ENCODE assay signal across 8 cellular contexts in genomic region chr16:89720520-89720858, GRCh38. TPM values are rescaled to one million over a fixed set of nuclear protein-coding genes. Genes with fewer than 3 reads are reported as not detected.
DNase-seq lines count a peak whose midpoint lies in the region; ATAC-seq, FAIRE-seq and TF ChIP-seq lines count a peak whose summit lies in the region.

No MANE protein-coding gene starts in this region.

- H3K4me2 ChIP-seq in K562 (ENCODE audit: insufficient read depth, low read length) = peak overlapping the region; percentile 94

- no peak for TF ChIP-seq RAD21 in K562 (CRISPR knock-in tag; conservative IDR thresholded peaks at IDR 0.05 in 1 of 2, IDR thresholded peaks at IDR 0.05 in 1 of 2)

- peaks cover 51% of the 10 kb centered on the region for H3K4me1 ChIP-seq in CD4-positive, CD25-positive, alpha-beta regulatory T cell (ENCODE audit: control insufficient read depth, insufficient read depth, low read length, poor library complexity, severe bottlenecking)
- peaks cover 4% of the 10 kb centered on the region; the same call in 1 of the 2 replicates for H3K4me1 ChIP-seq in HUES48 (ENCODE audit: control insufficient read depth, insufficient read depth, low read length)
- H3K4me1 ChIP-seq in K562 (replicated peaks in 1 of 2; ENCODE audit: control insufficient read depth in 2 of 2, insufficient read depth in 2 of 2, low read length in 2 of 2) = peaks cover 40 to 81% of the 10 kb centered on the region in 2 experiments
- peaks cover 30 to 63% (median 50%) of the 10 kb centered on the region in 4 donors for H3K4me1 ChIP-seq in stomach

- peak overlapping the region; percentile 65; the same call in 1 of the 2 replicates for H3K9ac ChIP-seq in HUES48 (ENCODE audit: low read depth, low read length)
- H3K9ac ChIP-seq in K562 (ENCODE audit: insufficient read depth in 1 of 2, low read depth in 2 of 2, low read length in 2 of 2) = peak overlapping the region; percentile 85 to 93

- peaks cover 33% of the 10 kb centered on the region for H4K20me1 ChIP-seq in K562 (replicated peaks; ENCODE audit: control insufficient read depth, insufficient read depth, low read length)

- H3K27ac ChIP-seq in CD4-positive, CD25-positive, alpha-beta regulatory T cell (ENCODE audit: insufficient read depth, low read length, poor library complexity, severe bottlenecking) = peak overlapping the region; percentile 89
- H3K27ac ChIP-seq in HUES48 (ENCODE audit: low read depth, low read length) (peak overlapping the region; percentile 88), K562 (ENCODE audit: extremely low read depth, low read depth, low read length) (peak overlapping the region; percentile 88), stomach (peak overlapping the region; percentile 92 to 99 (median 96))

- no peak for DNase-seq in CD4-positive, CD25-positive, alpha-beta regulatory T cell
- peak in 2 of 4 experiments; percentile 61 for DNase-seq in K562 (ENCODE audit: extremely low read depth in 1 of 4, low spot score in 3 of 4)
- peak; percentile 78 for DNase-seq in islet precursor cell
- peak; percentile 52 for DNase-seq in stomach
- no peak for DNase-seq in occipital lobe (lab: John Stamatoyannopoulos, UW)
- DNase-seq in UCSD-AML1 (lab: John Stamatoyannopoulos, UW; ENCODE audit: unreplicated experiment) = no peak

- POLR2A ChIA-PET in K562 (lab: Yijun Ruan, JAX) = interaction anchor here (0.6 to 5.7 kb wide), 3 partner anchors 9 to 155 kb away, joined by 3 to 45 read pairs (median 6); no protein-coding TSS in a partner anchor

- BruUV-seq in K562 (replicated peaks; lab: Mats Ljungman, UMichigan) = no TSS peak

- H3K4me1 Mint-ChIP-seq in CD4-positive, CD25-positive, alpha-beta regulatory T cell = peaks cover 0 to 39% (median 17%) of the 10 kb centered on the region in 4 donors

- TF ChIP-seq CTCF in K562 (IDR thresholded peaks at IDR 0.05 in 2 of 3, conservative IDR thresholded peaks at IDR 0.05 in 1 of 3; ENCODE audit: insufficient read depth in 2 of 3, low read depth in 1 of 3, low read length in 3 of 3) = no peak
- no peak for TF ChIP-seq CTCF in stomach (IDR thresholded peaks at IDR 0.05)

- peak overlapping the region; percentile 79 to 94 (median 86) for H3K4me3 Mint-ChIP-seq in CD4-positive, CD25-positive, alpha-beta regulatory T cell

- no peak for ATAC-seq in CD4-positive, CD25-positive, alpha-beta regulatory T cell (ENCODE audit: low read depth in 2 of 2)
- ATAC-seq in GM19455 (IDR thresholded peaks at IDR 0.05; ENCODE audit: unreplicated experiment) (peak; percentile 14), K562 (peak; percentile 18)

- CTCF ChIA-PET in K562 (lab: Yijun Ruan, JAX; ENCODE audit: low intra/inter-chr PET ratio) = no interaction called here

- TF ChIP-seq POLR2A in K562 (conservative IDR thresholded peaks at IDR 0.05) = 0 out of 2 replicates have a peak, but pooled peaks have one; percentile 1
- no peak for TF ChIP-seq POLR2A in stomach (IDR thresholded peaks at IDR 0.05)

- TF ChIP-seq EP300 in K562 (IDR thresholded peaks at IDR 0.05; ENCODE audit: low read length) (no peak), stomach (IDR thresholded peaks at IDR 0.05) (no peak)

- in situ Hi-C loops in K562 (cut with MboI) = no loop called here

- H3K9me1 ChIP-seq in K562 (ENCODE audit: control insufficient read depth, insufficient read depth, low read length) = peaks cover 11% of the 10 kb centered on the region

- FAIRE-seq in K562 (lab: Jason Lieb, UNC) = no peak

- WGBS in K562 (ENCODE audit: insufficient coverage, low coverage, missing lambda C conversion rate) = 2% methylated on average over 18 of the region's 39 CpGs
- WGBS in stomach, 5 donors = 0 to 1% (median 0%) methylated on average over 30 to 39 of the region's 39 CpGs; no CpG with 5 or more reads in 1 of the 5 donors

- H3K79me2 ChIP-seq in K562 (ENCODE audit: control insufficient read depth, insufficient read depth, low read length) = peaks cover 36% of the 10 kb centered on the region

- peak overlapping the region; percentile 32 for H3K4me3 ChIP-seq in CD4-positive, CD25-positive, alpha-beta regulatory T cell (ENCODE audit: low read depth, low read length)
- H3K4me3 ChIP-seq in HUES48 (ENCODE audit: low read depth, low read length) = peak overlapping the region; percentile 75
- H3K4me3 ChIP-seq in K562 = peak overlapping the region; percentile 98
- H3K4me3 ChIP-seq in stomach = peak overlapping the region; percentile 66 to 91 (median 78)

- H2AFZ ChIP-seq in K562 (ENCODE audit: low read depth, low read length) = peak overlapping the region; percentile 82

- H3K9me3 Mint-ChIP-seq in CD4-positive, CD25-positive, alpha-beta regulatory T cell = peaks cover 0 to 2% (median 0%) of the 10 kb centered on the region in 7 donors

- peaks cover 9% of the 10 kb centered on the region for H3K36me3 Mint-ChIP-seq in CD4-positive, CD25-positive, alpha-beta regulatory T cell

- H3K9me3 ChIP-seq in CD4-positive, CD25-positive, alpha-beta regulatory T cell (ENCODE audit: control insufficient read depth in 2 of 2, low read length in 2 of 2) = no peaks in the 10 kb centered on the region
- no peaks in the 10 kb centered on the region for H3K9me3 ChIP-seq in HUES48 (ENCODE audit: control insufficient read depth, insufficient read depth, low read length)
- H3K9me3 ChIP-seq in K562 (replicated peaks; ENCODE audit: control insufficient read depth, insufficient read depth, low read depth, low read length) = no peaks in the 10 kb centered on the region
- H3K9me3 ChIP-seq in stomach = no peaks in the 10 kb centered on the region

- H3K27me3 ChIP-seq in CD4-positive, CD25-positive, alpha-beta regulatory T cell (ENCODE audit: control insufficient read depth, insufficient read depth, low read length) = no peaks in the 10 kb centered on the region
- peaks cover 56% of the 10 kb centered on the region for H3K27me3 ChIP-seq in HUES48 (ENCODE audit: control insufficient read depth, insufficient read depth, low read length)
- no peaks in the 10 kb centered on the region for H3K27me3 ChIP-seq in K562 (ENCODE audit: control insufficient read depth in 2 of 2, insufficient read depth in 2 of 2, low read length in 2 of 2)
- no peaks in the 10 kb centered on the region for H3K27me3 ChIP-seq in stomach

- H3K27me3 Mint-ChIP-seq in CD4-positive, CD25-positive, alpha-beta regulatory T cell = peaks cover 14% of the 10 kb centered on the region

- intact Hi-C loops in K562 (cut with micrococcal nuclease) = no loop called here
- intact Hi-C loops in stomach (cut with DNase I; ENCODE audit: low total_unique reads) = no loop called here

- no peak overlapping the region for H3K27ac Mint-ChIP-seq in CD4-positive, CD25-positive, alpha-beta regulatory T cell

- H3K36me3 ChIP-seq in CD4-positive, CD25-positive, alpha-beta regulatory T cell (ENCODE audit: control insufficient read depth, insufficient read depth, low read length) = peaks cover 14% of the 10 kb centered on the region
- H3K36me3 ChIP-seq in HUES48 (ENCODE audit: control insufficient read depth, insufficient read depth, low read length) = peaks cover 20% of the 10 kb centered on the region; the same call in 1 of the 2 replicates
- peaks cover 57% of the 10 kb centered on the region for H3K36me3 ChIP-seq in K562 (ENCODE audit: control insufficient read depth, insufficient read depth, low read length)
- H3K36me3 ChIP-seq in stomach = peaks cover 10 to 40% (median 35%) of the 10 kb centered on the region in 4 donors

RNA-seq across cellular contexts. Expression of gene VPS9D1, which starts 0.2 kb away (rescaled TPM):
- total RNA-seq in CD4-positive, CD25-positive, alpha-beta regulatory T cell = 22.0 TPM
- polyA plus RNA-seq in CD4-positive, CD25-positive, alpha-beta regulatory T cell = under 1 TPM; 0.13 to 0.41 (median 0.34) TPM
- total RNA-seq in K562 (2011; cell fraction: chromatin; rRNA removed; ENCODE audit: low replicate concordance) = 5.2 and 13.2 TPM in 2 replicates
- 9.5 and 9.9 TPM in 2 replicates for total RNA-seq in K562 (2011; cell fraction: nucleolus; rRNA removed)
- total RNA-seq in K562 (2011; cell fraction: nucleoplasm; rRNA removed) = 4.3 and 4.5 TPM in 2 replicates
- 2.9 and 3.0 TPM in 2 replicates for total RNA-seq in K562 (2014; rRNA removed)
- 0.26 and 0.33 TPM in 2 replicates for total RNA-seq in K562 (2014; rRNA removed; fragmentation: Illumina TruSeq; extraction: Trizol)
- total RNA-seq in K562 (2015; rRNA removed; fragmentation: Illumina TruSeq; extraction: Trizol) = 0.58 and 0.94 TPM in 2 replicates
- 3.1 and 3.7 TPM in 2 replicates for total RNA-seq in K562 (2021)
- 0.95 and 2.9 TPM in 2 replicates for polyA plus RNA-seq in K562 (2011; rRNA removed)
- polyA plus RNA-seq in K562 (2011; cell fraction: cytosol; rRNA removed) = 1.3 and 3.5 TPM in 2 replicates
- 9.4 and 15.9 TPM in 2 replicates for polyA plus RNA-seq in K562 (2011; cell fraction: nucleus; rRNA removed)
- 4.5 and 13.7 TPM in 2 replicates for polyA plus RNA-seq in K562 (2012)
- 1.1 and 2.7 TPM in 2 replicates for polyA plus RNA-seq in K562 (2014; fragmentation: Illumina TruSeq; extraction: Trizol)
- polyA plus RNA-seq in K562 (2014; fragmentation: Nextera tagmentation; extraction: Ambion mirVana) = 1 to 10 TPM; 1.0 to 1.4 TPM
- polyA plus RNA-seq in K562 (2014; rRNA removed) = 3.0 and 3.5 TPM in 2 replicates
- 0.42 and 0.66 TPM in 2 replicates for polyA minus RNA-seq in K562 (2011; rRNA and poly(A)+ RNA removed)
- 1.8 and 2.7 TPM in 2 replicates for polyA minus RNA-seq in K562 (2011; cell fraction: cytosol; rRNA and poly(A)+ RNA removed)
- 2.7 and 2.9 TPM in 2 replicates for polyA minus RNA-seq in K562 (2011; cell fraction: nucleus; rRNA and poly(A)+ RNA removed)
- total RNA-seq in stomach = 10 to 100 TPM in 2 of 5 donors, 1 to 10 TPM in 3; 2.7 to 43.2 (median 4.3) TPM
- 10 to 100 TPM in 2 of 3 donors, 1 to 10 TPM in 1; 6.3 to 23.7 (median 11.4) TPM for polyA plus RNA-seq in stomach
- 9.7 TPM for total RNA-seq in occipital lobe

RNA-seq across cellular contexts. Expression of gene ZNF276, which starts 0.8 kb away (rescaled TPM):
- total RNA-seq in CD4-positive, CD25-positive, alpha-beta regulatory T cell = 108 TPM
- polyA plus RNA-seq in CD4-positive, CD25-positive, alpha-beta regulatory T cell = 10 to 100 TPM; 15.5 to 20.9 (median 19.7) TPM
- total RNA-seq in K562 (2011; cell fraction: chromatin; rRNA removed; ENCODE audit: low replicate concordance) = 123 and 273 TPM in 2 replicates
- total RNA-seq in K562 (2011; cell fraction: nucleolus; rRNA removed) = 130 and 136 TPM in 2 replicates
- total RNA-seq in K562 (2011; cell fraction: nucleoplasm; rRNA removed) = 112 and 149 TPM in 2 replicates
- total RNA-seq in K562 (2014; rRNA removed) = 28.0 and 31.4 TPM in 2 replicates
- 9.2 and 9.8 TPM in 2 replicates for total RNA-seq in K562 (2014; rRNA removed; fragmentation: Illumina TruSeq; extraction: Trizol)
- 13.9 and 16.9 TPM in 2 replicates for total RNA-seq in K562 (2015; rRNA removed; fragmentation: Illumina TruSeq; extraction: Trizol)
- 40.0 and 43.9 TPM in 2 replicates for total RNA-seq in K562 (2021)
- polyA plus RNA-seq in K562 (2011; rRNA removed) = 15.8 and 21.7 TPM in 2 replicates
- polyA plus RNA-seq in K562 (2011; cell fraction: cytosol; rRNA removed) = 16.1 and 25.5 TPM in 2 replicates
- polyA plus RNA-seq in K562 (2011; cell fraction: nucleus; rRNA removed) = 120 and 167 TPM in 2 replicates
- 27.0 and 27.2 TPM in 2 replicates for polyA plus RNA-seq in K562 (2012)
- polyA plus RNA-seq in K562 (2014; fragmentation: Illumina TruSeq; extraction: Trizol) = 17.2 and 29.0 TPM in 2 replicates
- polyA plus RNA-seq in K562 (2014; fragmentation: Nextera tagmentation; extraction: Ambion mirVana) = under 1 TPM; 0.49 to 0.80 TPM
- polyA plus RNA-seq in K562 (2014; rRNA removed) = 36.7 and 42.4 TPM in 2 replicates
- polyA minus RNA-seq in K562 (2011; rRNA and poly(A)+ RNA removed) = 6.4 and 10.5 TPM in 2 replicates
- 16.7 and 19.7 TPM in 2 replicates for polyA minus RNA-seq in K562 (2011; cell fraction: cytosol; rRNA and poly(A)+ RNA removed)
- 27.6 and 35.0 TPM in 2 replicates for polyA minus RNA-seq in K562 (2011; cell fraction: nucleus; rRNA and poly(A)+ RNA removed)
- total RNA-seq in stomach = 100 to 1,000 TPM in 3 of 5 donors, 10 to 100 TPM in 2; 27.2 to 418 (median 105) TPM
- 10 to 100 TPM; 11.0 to 24.5 (median 13.6) TPM for polyA plus RNA-seq in stomach
- total RNA-seq in occipital lobe = 14.2 TPM

RNA-seq across cellular contexts. Expression of gene SPATA2L, which starts 19.0 kb away (rescaled TPM):
- 15.6 TPM for total RNA-seq in CD4-positive, CD25-positive, alpha-beta regulatory T cell
- 1 to 10 TPM; 5.6 to 8.8 (median 8.1) TPM for polyA plus RNA-seq in CD4-positive, CD25-positive, alpha-beta regulatory T cell
- 4.8 and 30.8 TPM in 2 replicates for total RNA-seq in K562 (2011; cell fraction: chromatin; rRNA removed; ENCODE audit: low replicate concordance)
- total RNA-seq in K562 (2011; cell fraction: nucleolus; rRNA removed) = 32.7 and 32.9 TPM in 2 replicates
- total RNA-seq in K562 (2011; cell fraction: nucleoplasm; rRNA removed) = 10.5 and 10.9 TPM in 2 replicates
- total RNA-seq in K562 (2014; rRNA removed) (17.0 and 19.7 TPM in 2 replicates), K562 (2014; rRNA removed; fragmentation: Illumina TruSeq; extraction: Trizol) (0.26 and 0.47 TPM in 2 replicates), K562 (2015; rRNA removed; fragmentation: Illumina TruSeq; extraction: Trizol) (4.3 and 5.1 TPM in 2 replicates), K562 (2021) (19.2 and 19.4 TPM in 2 replicates), stomach (10 to 100 TPM in 3 of 5 donors, 1 to 10 TPM in 1, not detected in 1; 9.7 to 41.4 (median 32.3) TPM), occipital lobe (12.5 TPM)
- polyA plus RNA-seq in K562 (2011; rRNA removed) (4.0 and 4.5 TPM in 2 replicates), K562 (2014; fragmentation: Illumina TruSeq; extraction: Trizol) (1.1 and 3.7 TPM in 2 replicates), K562 (2014; fragmentation: Nextera tagmentation; extraction: Ambion mirVana) (under 1 TPM in 1 of 2 experiments, not detected in 1; 0.13 TPM), K562 (2014; rRNA removed) (11.5 and 15.2 TPM in 2 replicates), stomach (10 to 100 TPM; 10.6 to 12.8 (median 12.2) TPM)
- polyA plus RNA-seq in K562 (2011; cell fraction: cytosol; rRNA removed) = 5.7 and 25.8 TPM in 2 replicates
- polyA plus RNA-seq in K562 (2011; cell fraction: nucleus; rRNA removed) = 10.9 and 25.7 TPM in 2 replicates
- polyA plus RNA-seq in K562 (2012) = 11.3 and 11.6 TPM in 2 replicates
- polyA minus RNA-seq in K562 (2011; rRNA and poly(A)+ RNA removed) = 0.33 and 1.8 TPM in 2 replicates
- polyA minus RNA-seq in K562 (2011; cell fraction: cytosol; rRNA and poly(A)+ RNA removed) = 7.8 and 11.9 TPM in 2 replicates
- polyA minus RNA-seq in K562 (2011; cell fraction: nucleus; rRNA and poly(A)+ RNA removed) = 5.7 and 11.7 TPM in 2 replicates

RNA-seq across cellular contexts. Expression of gene CDK10, which starts 34.0 kb away (rescaled TPM):
- 97.5 TPM for total RNA-seq in CD4-positive, CD25-positive, alpha-beta regulatory T cell
- polyA plus RNA-seq in CD4-positive, CD25-positive, alpha-beta regulatory T cell = 10 to 100 TPM; 20.5 to 28.0 (median 22.8) TPM
- total RNA-seq in K562 (2011; cell fraction: chromatin; rRNA removed; ENCODE audit: low replicate concordance) = 275 and 586 TPM in 2 replicates
- 284 and 289 TPM in 2 replicates for total RNA-seq in K562 (2011; cell fraction: nucleolus; rRNA removed)
- total RNA-seq in K562 (2011; cell fraction: nucleoplasm; rRNA removed) = 252 and 255 TPM in 2 replicates
- 40.1 and 55.8 TPM in 2 replicates for total RNA-seq in K562 (2014; rRNA removed)
- 25.5 and 34.8 TPM in 2 replicates for total RNA-seq in K562 (2014; rRNA removed; fragmentation: Illumina TruSeq; extraction: Trizol)
- total RNA-seq in K562 (2015; rRNA removed; fragmentation: Illumina TruSeq; extraction: Trizol) = 35.8 and 40.3 TPM in 2 replicates
- 65.1 and 75.4 TPM in 2 replicates for total RNA-seq in K562 (2021)
- 55.9 and 77.3 TPM in 2 replicates for polyA plus RNA-seq in K562 (2011; rRNA removed)
- polyA plus RNA-seq in K562 (2011; cell fraction: cytosol; rRNA removed) = 39.7 and 56.1 TPM in 2 replicates
- 756 and 811 TPM in 2 replicates for polyA plus RNA-seq in K562 (2011; cell fraction: nucleus; rRNA removed)
- polyA plus RNA-seq in K562 (2012) = 45.3 and 62.2 TPM in 2 replicates
- 38.0 and 46.5 TPM in 2 replicates for polyA plus RNA-seq in K562 (2014; fragmentation: Illumina TruSeq; extraction: Trizol)
- polyA plus RNA-seq in K562 (2014; fragmentation: Nextera tagmentation; extraction: Ambion mirVana) = 1 to 10 TPM; 2.0 to 3.3 TPM
- polyA plus RNA-seq in K562 (2014; rRNA removed) = 75.0 and 85.1 TPM in 2 replicates
- 21.7 and 25.8 TPM in 2 replicates for polyA minus RNA-seq in K562 (2011; rRNA and poly(A)+ RNA removed)
- polyA minus RNA-seq in K562 (2011; cell fraction: cytosol; rRNA and poly(A)+ RNA removed) = 16.0 and 16.3 TPM in 2 replicates
- 56.4 and 75.0 TPM in 2 replicates for polyA minus RNA-seq in K562 (2011; cell fraction: nucleus; rRNA and poly(A)+ RNA removed)
- total RNA-seq in stomach = 100 to 1,000 TPM in 3 of 5 donors, 10 to 100 TPM in 2; 40.9 to 256 (median 133) TPM
- 100 to 1,000 TPM in 1 of 3 donors, 10 to 100 TPM in 2; 60.0 to 106 (median 67.1) TPM for polyA plus RNA-seq in stomach
- 22.9 TPM for total RNA-seq in occipital lobe

Comparison
In these comparisons a context has a peak if more than half of its experiments do, and no peak if none do; other contexts are left out.
1. ATAC-seq: peak in GM19455 (single experiment) and K562 (single experiment); none in CD4-positive, CD25-positive, alpha-beta regulatory T cell (0 of 2).
2. DNase-seq: peak in islet precursor cell (single experiment) and stomach (single experiment); none in CD4-positive, CD25-positive, alpha-beta regulatory T cell (0 of 3), occipital lobe (single experiment) and UCSD-AML1 (single experiment).
3. H3K4me3 ChIP-seq: peak in every context shown above with its lines; median percentile 98 in K562; 78 in stomach; 75 in HUES48; 32 in CD4-positive, CD25-positive, alpha-beta regulatory T cell.
4. Peak in every context shown above with its lines, with median percentiles within 50 percentile points of each other: H3K27ac ChIP-seq.